ENCODE assay signal across 17 cellular contexts in the genomic region with DNA sequence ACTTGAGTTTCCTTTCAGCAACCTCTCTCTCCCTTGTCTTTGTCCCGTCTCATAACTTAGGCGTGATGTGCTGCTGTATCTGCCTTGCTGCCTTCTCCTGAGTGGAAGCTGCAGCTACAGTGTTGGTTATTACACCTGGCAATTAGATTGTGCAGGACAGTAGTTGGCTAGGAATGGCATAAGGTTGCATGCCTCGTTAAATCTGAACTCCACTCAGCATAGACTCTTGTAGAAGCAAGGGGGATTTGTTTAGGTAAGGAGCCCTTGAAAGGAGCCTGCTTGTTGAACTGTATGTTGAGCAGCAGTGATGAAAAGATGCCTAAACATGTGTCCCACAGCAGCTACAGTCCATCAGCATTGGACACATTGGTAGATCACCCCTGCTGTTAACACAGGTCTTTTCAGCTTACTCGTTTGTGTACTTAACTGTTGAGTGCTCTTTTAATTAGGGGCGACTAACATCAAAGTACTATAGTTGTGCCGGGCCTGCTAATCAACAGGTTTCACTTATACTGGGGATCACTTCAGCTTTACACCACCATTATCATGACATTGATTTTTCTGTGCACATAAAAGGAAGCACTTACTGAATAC.
DNase-seq lines count a peak whose midpoint lies in the region; ATAC-seq, FAIRE-seq and TF ChIP-seq lines count a peak whose summit lies in the region.
"Had no signal": no experiment of that assay in that cellular context is flagged by ENCODE, and none has a peak within 500 bp of the region (broad histone marks: within the 10 kb centered on the region; RNA-seq: fewer than 3 reads in every experiment).

No MANE protein-coding gene starts in this region.

- 49 to 73% (median 58%) methylated on average over 6 of the region's 6 CpGs for WGBS in small intestine, 3 donors

- H3K9me3 Mint-ChIP-seq in activated CD8-positive, alpha-beta T cell treated with anti-CD3 and anti-CD28 coated beads, Interleukin-2, amount 10 ng/mL, durations not matched to agents 7 days and 5 days (ENCODE audit: insufficient read depth) = no peaks in the 10 kb centered on the region

- no peaks in the 10 kb centered on the region for H3K36me3 Mint-ChIP-seq in activated CD8-positive, alpha-beta T cell treated with anti-CD3 and anti-CD28 coated beads, Interleukin-2, amount 10 ng/mL, durations not matched to agents 7 days and 5 days (ENCODE audit: low read depth)

- TF ChIP-seq CTCF in ascending aorta (IDR thresholded peaks at IDR 0.05) = no peak

- H3K4me1 ChIP-seq in BLaER1 (peaks cover 70% of the 10 kb centered on the region), small intestine (ENCODE audit: control insufficient read depth in 2 of 2, insufficient read depth in 1 of 2, low read depth in 1 of 2, low read length in 1 of 2) (peaks cover 0 to 2% of the 10 kb centered on the region in 2 donors), ascending aorta (no peaks in the 10 kb centered on the region)

- peaks cover 12% of the 10 kb centered on the region for H3K27me3 Mint-ChIP-seq in activated CD8-positive, alpha-beta T cell treated with anti-CD3 and anti-CD28 coated beads, Interleukin-2, amount 10 ng/mL, durations not matched to agents 7 days and 5 days (ENCODE audit: low read depth)
- H3K27me3 Mint-ChIP-seq: brain had no signal

- H3K27ac Mint-ChIP-seq in activated CD8-positive, alpha-beta T cell treated with anti-CD3 and anti-CD28 coated beads, Interleukin-2, amount 10 ng/mL, durations not matched to agents 7 days and 5 days = peak overlapping the region; percentile 22
- H3K27ac Mint-ChIP-seq: activated CD4-positive, alpha-beta T cell treated with anti-CD3 and anti-CD28 coated beads for 36 hours had no signal

- H3K27me3 ChIP-seq in BLaER1 (no peaks in the 10 kb centered on the region), small intestine (ENCODE audit: control insufficient read depth in 2 of 2, insufficient read depth in 2 of 2, low read length in 2 of 2) (no peaks in the 10 kb centered on the region), ascending aorta (no peaks in the 10 kb centered on the region)

- H3K4me3 ChIP-seq in BLaER1 (no peak overlapping the region), small intestine (ENCODE audit: low read depth in 1 of 2, low read length in 2 of 2) (no peak overlapping the region), ascending aorta (no peak overlapping the region)
- H3K4me3 ChIP-seq: mucosa of descending colon had no signal

- H3K27ac ChIP-seq in BLaER1 (no peak overlapping the region), small intestine (ENCODE audit: low read depth in 1 of 2, low read length in 1 of 2) (no peak overlapping the region), ascending aorta (no peak overlapping the region)

- H3K4me3 Mint-ChIP-seq in activated CD8-positive, alpha-beta T cell treated with anti-CD3 and anti-CD28 coated beads, Interleukin-2, amount 10 ng/mL, durations not matched to agents 7 days and 5 days = peak overlapping the region; percentile 60
- H3K4me3 Mint-ChIP-seq: brain had no signal

- intact Hi-C loops in ascending aorta (cut with DNase I) = no loop called here

- H4K20me1 ChIP-seq in BLaER1 = peaks cover 97% of the 10 kb centered on the region

- FAIRE-seq in GM12891 (lab: Jason Lieb, UNC) (peak; percentile 80), small intestine (lab: Jason Lieb, UNC) (no peak)
- FAIRE-seq: islet of Langerhans had no signal

- no peak for ATAC-seq in activated CD8-positive, alpha-beta T cell treated with anti-CD3 and anti-CD28 coated beads, Interleukin-2, amount 10 ng/mL, durations not matched to agents 7 days and 5 days
- ATAC-seq in GM21390 (IDR thresholded peaks at IDR 0.05; ENCODE audit: unreplicated experiment) = no peak
- ATAC-seq: activated CD4-positive, alpha-beta T cell treated with anti-CD3 and anti-CD28 coated beads for 36 hours; mucosa of descending colon had no signal

- peaks cover 29% of the 10 kb centered on the region for H3K4me1 Mint-ChIP-seq in activated CD8-positive, alpha-beta T cell treated with anti-CD3 and anti-CD28 coated beads, Interleukin-2, amount 10 ng/mL, durations not matched to agents 7 days and 5 days (ENCODE audit: low read depth)

- no peak for TF ChIP-seq POLR2A in GM12891 (IDR thresholded peaks at IDR 0.05; ENCODE audit: low read depth, low read length)

- DNase-seq in GM12891 (ENCODE audit: insufficient read length, low spot score) (no peak), NCI-H2107 treated with DMSO at 0.1 percent for 48 hours (lab: John Stamatoyannopoulos, UW; ENCODE audit: unreplicated experiment) (peak; percentile 95), small intestine (no peak), ascending aorta (ENCODE audit: low spot score in 2 of 2) (no peak)
- DNase-seq in activated CD8-positive, alpha-beta T cell treated with anti-CD3 and anti-CD28 coated beads, Interleukin-2, amount 10 ng/mL, durations not matched to agents 7 days and 5 days = no peak
- DNase-seq in NK-92 treated with Interleukin-12 subunit alpha and Interleukin-12 subunit beta, amount 100 ng/mL, for 24 hours (lab: John Stamatoyannopoulos, UW) = no peak
- DNase-seq: activated CD4-positive, alpha-beta T cell treated with anti-CD3 and anti-CD28 coated beads for 36 hours; effector CD8-positive, alpha-beta T cell; GF-D8; HCEC 1CT; MM.1S; mucosa of descending colon; OCI-M1 had no signal

- H3K36me3 ChIP-seq in BLaER1 (peaks cover 17% of the 10 kb centered on the region; the same call in 1 of the 2 replicates), small intestine (ENCODE audit: control insufficient read depth in 2 of 2, insufficient read depth in 2 of 2, low read length in 2 of 2) (no peaks in the 10 kb centered on the region), ascending aorta (no peaks in the 10 kb centered on the region)

- H3K9me3 ChIP-seq in BLaER1 (peaks cover 6% of the 10 kb centered on the region; the same call in 1 of the 2 replicates), small intestine (ENCODE audit: control insufficient read depth, low read depth) (no peaks in the 10 kb centered on the region), ascending aorta (no peaks in the 10 kb centered on the region)
- H3K9me3 ChIP-seq: mucosa of descending colon had no signal

- H3K9ac ChIP-seq in BLaER1 = no peak overlapping the region

- CTCF ChIA-PET in activated CD8-positive, alpha-beta T cell treated with anti-CD3 and anti-CD28 coated beads, Interleukin-2, amount 10 ng/mL, durations not matched to agents 7 days and 5 days (lab: Charles Lee) = no interaction called here

- peak overlapping the region; percentile 86 for H3K4me2 ChIP-seq in BLaER1

- POLR2A ChIA-PET in activated CD8-positive, alpha-beta T cell treated with anti-CD3 and anti-CD28 coated beads, Interleukin-2, amount 10 ng/mL, durations not matched to agents 7 days and 5 days (lab: Charles Lee) = no interaction called here

TF ChIP-seq in GM12891, 5 proteins besides CTCF, POLR2A, EP300 and RAD21:
- TF ChIP-seq POLR2AphosphoS5 (IDR thresholded peaks at IDR 0.05; ENCODE audit: low read depth, low read length) (no peak), PAX5 (IDR thresholded peaks at IDR 0.05; ENCODE audit: insufficient read depth, low read length, severe bottlenecking) (no peak), POU2F2 (IDR thresholded peaks at IDR 0.05; ENCODE audit: low read depth, low read length) (no peak), SPI1 (IDR thresholded peaks at IDR 0.05; ENCODE audit: low read depth, low read length) (no peak), TAF1 (IDR thresholded peaks at IDR 0.05; ENCODE audit: low read depth, low read length) (no peak)
